8 cellular contexts compared by ENCODE assay signal in genomic region chr1:228902781-228903572, GRCh38.
A peak's percentile ranks its signal among the peaks of the same experiment; 100 is the strongest.
DNase-seq lines count a peak whose midpoint lies in the region; ATAC-seq and TF ChIP-seq lines count a peak whose summit lies in the region.

No MANE protein-coding gene starts in this region.

- intact Hi-C loops in mammary epithelial cell (cut with micrococcal nuclease) = loop anchor here (2.0 kb wide), 1 partner anchor 64 kb away; no protein-coding TSS in a partner anchor

- H3K4me3 Mint-ChIP-seq in activated T-cell treated with anti-CD3 and anti-CD28 coated beads, Interleukin-2, amount 50 U/mL, for 4 hours = no peak overlapping the region

- H4K20me1 ChIP-seq in mammary epithelial cell (ENCODE audit: insufficient read depth, low read length) = peaks cover 2% of the 10 kb centered on the region

- peaks cover 15% of the 10 kb centered on the region for H3K27me3 ChIP-seq in mammary epithelial cell (ENCODE audit: insufficient read depth, low read length)
- H3K27me3 ChIP-seq in thymus (ENCODE audit: control insufficient read depth, insufficient read depth) = no peaks in the 10 kb centered on the region

- H3K4me2 ChIP-seq in mammary epithelial cell (ENCODE audit: insufficient read depth, low read depth, low read length) = no peak overlapping the region

- H3K9me3 Mint-ChIP-seq in activated T-cell treated with anti-CD3 and anti-CD28 coated beads, Interleukin-2, amount 50 U/mL, for 4 hours = peaks cover 1% of the 10 kb centered on the region

- H3K27ac ChIP-seq in mammary epithelial cell (ENCODE audit: insufficient read depth, low read depth, low read length) (no peak overlapping the region), thymus (ENCODE audit: low read depth) (peak overlapping the region; percentile 56)

- dilution Hi-C loops in mammary epithelial cell (cut with HindIII; ENCODE audit: low sequenced_read_pairs) = no loop called here

- H2AFZ ChIP-seq in mammary epithelial cell (ENCODE audit: low read depth, low read length) = no peak overlapping the region

- peaks cover 6% of the 10 kb centered on the region for H3K4me1 ChIP-seq in mammary epithelial cell (ENCODE audit: insufficient read depth, low read length)
- peaks cover 8% of the 10 kb centered on the region for H3K4me1 ChIP-seq in thymus (ENCODE audit: control insufficient read depth, insufficient read depth, low read length)

- ATAC-seq in left lobe of liver = peak; percentile 94
- no peak for ATAC-seq in HG03196 (IDR thresholded peaks at IDR 0.05; ENCODE audit: unreplicated experiment)
- no peak for ATAC-seq in activated T-cell treated with anti-CD3 and anti-CD28 coated beads, Interleukin-2, amount 50 U/mL, for 4 hours

- CTCF ChIA-PET in mammary epithelial cell (lab: Charles Lee; ENCODE audit: low non-redundant PET) = no interaction called here

- no TSS peak for BruUV-seq in mammary epithelial cell (replicated peaks; lab: Mats Ljungman, UMichigan)

- no peaks in the 10 kb centered on the region for H3K4me1 Mint-ChIP-seq in activated T-cell treated with anti-CD3 and anti-CD28 coated beads, Interleukin-2, amount 50 U/mL, for 4 hours (ENCODE audit: low read depth)

- 53% methylated on average over 15 of the region's 15 CpGs for WGBS in mammary epithelial cell (ENCODE audit: low coverage, missing lambda C conversion rate)
- WGBS in thymus = 95% methylated on average over 15 of the region's 15 CpGs

- peaks cover 2% of the 10 kb centered on the region for H3K27me3 Mint-ChIP-seq in activated T-cell treated with anti-CD3 and anti-CD28 coated beads, Interleukin-2, amount 50 U/mL, for 4 hours (ENCODE audit: low read depth)

- no peak overlapping the region for H3K4me3 ChIP-seq in mammary epithelial cell (replicated peaks in 1 of 3; ENCODE audit: insufficient read depth in 1 of 3, low read depth in 2 of 3, low read length in 3 of 3)
- H3K4me3 ChIP-seq in thymus (ENCODE audit: low read length) = no peak overlapping the region

- DNase-seq in AG08396 (ENCODE audit: low spot score) (peak; percentile 86), NCI-H1436 treated with DMSO at 0.1 percent for 48 hours (lab: John Stamatoyannopoulos, UW) (peak; percentile 22), mammary epithelial cell (peak; percentile 92), left lobe of liver (ENCODE audit: low spot score) (peak; percentile 90)
- no peak for DNase-seq in activated CD4-positive, alpha-beta T cell treated with anti-CD3 and anti-CD28 coated beads, Interleukin-2, amount 50 U/mL, for 48 hours
- DNase-seq in activated T-cell treated with anti-CD3 and anti-CD28 coated beads, Interleukin-2, amount 50 U/mL, for 4 hours = no peak

- no peaks in the 10 kb centered on the region for H3K36me3 Mint-ChIP-seq in activated T-cell treated with anti-CD3 and anti-CD28 coated beads, Interleukin-2, amount 50 U/mL, for 4 hours (ENCODE audit: insufficient read depth)

- in situ Hi-C loops in mammary epithelial cell (cut with MboI; ENCODE audit: low sequenced_read_pairs in 2 of 2) = no loop called here

- H3K36me3 ChIP-seq in mammary epithelial cell (ENCODE audit: insufficient read depth, low read length) (no peaks in the 10 kb centered on the region), thymus (ENCODE audit: control insufficient read depth, insufficient read depth) (no peaks in the 10 kb centered on the region)

- no peaks in the 10 kb centered on the region for H3K79me2 ChIP-seq in mammary epithelial cell (ENCODE audit: insufficient read depth, low read length)

- H3K9ac ChIP-seq in mammary epithelial cell (ENCODE audit: insufficient read depth, low read length) = no peak overlapping the region

- H3K9me3 ChIP-seq in mammary epithelial cell (replicated peaks; ENCODE audit: insufficient read depth, low read length) (no peaks in the 10 kb centered on the region), thymus (ENCODE audit: control insufficient read depth) (no peaks in the 10 kb centered on the region)

- TF ChIP-seq CTCF in mammary epithelial cell (conservative IDR thresholded peaks at IDR 0.05 in 1 of 2, IDR thresholded peaks at IDR 0.05 in 1 of 2; ENCODE audit: extremely low read depth in 1 of 2, insufficient read depth in 1 of 2, low read depth in 1 of 2, low read length in 2 of 2) = no peak

Comparison
In these comparisons a context has a peak if more than half of its experiments do, and no peak if none do; other contexts are left out.
1. DNase-seq: peak in AG08396 (single experiment), NCI-H1436 treated with DMSO at 0.1 percent for 48 hours (single experiment), mammary epithelial cell (single experiment) and left lobe of liver (single experiment); none in activated CD4-positive, alpha-beta T cell treated with anti-CD3 and anti-CD28 coated beads, Interleukin-2, amount 50 U/mL, for 48 hours (0 of 2) and activated T-cell treated with anti-CD3 and anti-CD28 coated beads, Interleukin-2, amount 50 U/mL, for 4 hours (single experiment).